ENCODE assay signal across 8 cellular contexts in genomic region chr1:160399544-160400283, GRCh38. TPM values are rescaled to one million over a fixed set of nuclear protein-coding genes. Genes with fewer than 3 reads are reported as not detected.
DNase-seq lines count a peak whose midpoint lies in the region; ATAC-seq, FAIRE-seq and TF ChIP-seq lines count a peak whose summit lies in the region.

No MANE protein-coding gene starts in this region.

- H3K4me1 Mint-ChIP-seq in astrocyte (ENCODE audit: low read depth, unreplicated experiment) (peaks cover 34% of the 10 kb centered on the region), immature natural killer cell (peaks cover 0 to 6% of the 10 kb centered on the region in 2 donors)
- H3K4me1 Mint-ChIP-seq in stimulated activated memory B cell treated with anti-CD40 and anti-IgM and Interleukin-4, amounts not matched to agents 10 μg/mL and 1 μg/mL and 100 μg/mL, for 72 hours: peaks cover 23% of the 10 kb centered on the region

- H3K79me2 ChIP-seq in astrocyte (ENCODE audit: insufficient read depth, low read length): peaks cover 13% of the 10 kb centered on the region

- H4K20me1 ChIP-seq in astrocyte (ENCODE audit: insufficient read depth, low read length): peaks cover 14% of the 10 kb centered on the region

- H3K4me3 ChIP-seq in HUES6 (ENCODE audit: low read depth, low read length): peak overlapping the region; percentile 84
- peak overlapping the region; percentile 68 for H3K4me3 ChIP-seq in astrocyte (ENCODE audit: insufficient read depth, low read depth, low read length)

- no peak for TF ChIP-seq CTCF in astrocyte (IDR thresholded peaks at IDR 0.05; ENCODE audit: insufficient read depth, low read depth, low read length)

- FAIRE-seq in astrocyte (lab: Jason Lieb, UNC): no peak

- H3K27ac ChIP-seq in HUES6 (ENCODE audit: low read depth, low read length) (peak overlapping the region; percentile 89), astrocyte (ENCODE audit: low read depth, low read length) (peak overlapping the region; percentile 55)

- H3K27me3 ChIP-seq in HUES6 (ENCODE audit: control insufficient read depth, insufficient read depth, low read length) (no peaks in the 10 kb centered on the region), astrocyte (ENCODE audit: insufficient read depth, low read length) (peaks cover 11% of the 10 kb centered on the region)

- peaks cover 9% of the 10 kb centered on the region for H3K27me3 Mint-ChIP-seq in astrocyte (ENCODE audit: low read depth, unreplicated experiment)
- H3K27me3 Mint-ChIP-seq in immature natural killer cell (ENCODE audit: low read depth in 3 of 3): peaks cover 5 to 19% (median 8%) of the 10 kb centered on the region in 3 donors
- H3K27me3 Mint-ChIP-seq in stimulated activated memory B cell treated with anti-CD40 and anti-IgM and Interleukin-4, amounts not matched to agents 10 μg/mL and 1 μg/mL and 100 μg/mL, for 72 hours: peaks cover 18% of the 10 kb centered on the region

- DNase-seq in astrocyte (ENCODE audit: low read depth): no peak
- no peak for DNase-seq in immature natural killer cell
- DNase-seq in ureter (ENCODE audit: low spot score): no peak
- no peak for DNase-seq in NCI-H1694 treated with DMSO at 0.1 percent for 48 hours (lab: John Stamatoyannopoulos, UW)
- no peak for DNase-seq in epidermal melanocyte (ENCODE audit: insufficient read length, low spot score)
- DNase-seq in NCI-H1092 treated with DMSO at 0.1 percent for 48 hours (lab: John Stamatoyannopoulos, UW): no peak

- H3K36me3 ChIP-seq in HUES6 (ENCODE audit: control insufficient read depth, insufficient read depth, low read length): no peaks in the 10 kb centered on the region
- no peaks in the 10 kb centered on the region for H3K36me3 ChIP-seq in astrocyte (ENCODE audit: insufficient read depth, low read length)

- H3K27ac Mint-ChIP-seq in astrocyte (ENCODE audit: unreplicated experiment) (no peak overlapping the region), immature natural killer cell (no peak overlapping the region)
- no peak overlapping the region for H3K27ac Mint-ChIP-seq in stimulated activated memory B cell treated with anti-CD40 and anti-IgM and Interleukin-4, amounts not matched to agents 10 μg/mL and 1 μg/mL and 100 μg/mL, for 72 hours

- H3K9me3 Mint-ChIP-seq in astrocyte (ENCODE audit: unreplicated experiment) (no peaks in the 10 kb centered on the region), immature natural killer cell (no peaks in the 10 kb centered on the region)
- H3K9me3 Mint-ChIP-seq in stimulated activated memory B cell treated with anti-CD40 and anti-IgM and Interleukin-4, amounts not matched to agents 10 μg/mL and 1 μg/mL and 100 μg/mL, for 72 hours: no peaks in the 10 kb centered on the region

- no peak for ATAC-seq in stimulated activated memory B cell treated with anti-CD40 and anti-IgM and Interleukin-4, amounts not matched to agents 10 μg/mL and 1 μg/mL and 100 μg/mL, for 72 hours

- H3K9ac ChIP-seq in HUES6 (ENCODE audit: low read length) (peak overlapping the region; percentile 82), astrocyte (ENCODE audit: low read length) (peak overlapping the region; percentile 84)

- no peaks in the 10 kb centered on the region for H3K36me3 Mint-ChIP-seq in astrocyte (ENCODE audit: low read depth, unreplicated experiment)
- no peaks in the 10 kb centered on the region for H3K36me3 Mint-ChIP-seq in immature natural killer cell
- H3K36me3 Mint-ChIP-seq in stimulated activated memory B cell treated with anti-CD40 and anti-IgM and Interleukin-4, amounts not matched to agents 10 μg/mL and 1 μg/mL and 100 μg/mL, for 72 hours: no peaks in the 10 kb centered on the region

- H3K4me3 Mint-ChIP-seq in astrocyte (ENCODE audit: unreplicated experiment) (peak overlapping the region; percentile 79), immature natural killer cell (peak overlapping the region; percentile 34 to 74 (median 45))
- H3K4me3 Mint-ChIP-seq in stimulated activated memory B cell treated with anti-CD40 and anti-IgM and Interleukin-4, amounts not matched to agents 10 μg/mL and 1 μg/mL and 100 μg/mL, for 72 hours: peak overlapping the region; percentile 51

- H3K9me3 ChIP-seq in HUES6 (ENCODE audit: control insufficient read depth, insufficient read depth, low read depth, low read length) (no peaks in the 10 kb centered on the region), astrocyte (ENCODE audit: insufficient read depth, low read depth, low read length) (no peaks in the 10 kb centered on the region)

- H3K4me1 ChIP-seq in HUES6 (ENCODE audit: control insufficient read depth, insufficient read depth, low read length) (peaks cover 50% of the 10 kb centered on the region), astrocyte (ENCODE audit: insufficient read depth, low read length) (peaks cover 13% of the 10 kb centered on the region)

- H3K4me2 ChIP-seq in astrocyte (ENCODE audit: low read length): peak overlapping the region; percentile 88

- H2AFZ ChIP-seq in astrocyte (ENCODE audit: low read depth, low read length): peak overlapping the region; percentile 93

RNA-seq across cellular contexts. Expression of gene VANGL2, which starts 0.7 kb away (rescaled TPM):
- total RNA-seq in astrocyte (25.5 and 26.1 TPM in 2 replicates), ureter (12.7 TPM)
- not detected for polyA plus RNA-seq in immature natural killer cell

RNA-seq across cellular contexts. Expression of gene NHLH1, which starts 32.8 kb away (rescaled TPM):
- total RNA-seq in astrocyte (0.55 and 0.70 TPM in 2 replicates), ureter (not detected)
- not detected for polyA plus RNA-seq in immature natural killer cell

RNA-seq across cellular contexts. Expression of gene NCSTN, which starts 56.5 kb away (rescaled TPM):
- total RNA-seq in astrocyte (171 and 187 TPM in 2 replicates), ureter (95.6 TPM)
- 100 to 1,000 TPM in 1 of 3 donors, 10 to 100 TPM in 2; 60.0 to 159 (median 92.3) TPM for polyA plus RNA-seq in immature natural killer cell

RNA-seq across cellular contexts. Expression of gene COPA, which starts 56.7 kb away (rescaled TPM):
- total RNA-seq in astrocyte: 281 and 305 TPM in 2 replicates
- 100 to 1,000 TPM; 114 to 175 (median 143) TPM for polyA plus RNA-seq in immature natural killer cell
- total RNA-seq in ureter: 164 TPM
